14 cellular contexts compared by ENCODE assay signal in genomic region chr2:18788590-18788989, GRCh38.
A peak's percentile ranks its signal among the peaks of the same experiment; 100 is the strongest.
DNase-seq lines count a peak whose midpoint lies in the region; ATAC-seq and TF ChIP-seq lines count a peak whose summit lies in the region.
"Had no signal": no experiment of that assay in that cellular context is flagged by ENCODE, and none has a peak within 500 bp of the region (broad histone marks: within the 10 kb centered on the region; RNA-seq: fewer than 3 reads in every experiment).

No MANE protein-coding gene starts in this region.

- POLR2A ChIA-PET in CD4-positive, alpha-beta T cell (lab: Charles Lee): no interaction called here

- no peaks in the 10 kb centered on the region for H3K36me3 ChIP-seq in right atrium auricular region
- no peaks in the 10 kb centered on the region for H3K36me3 ChIP-seq in thyroid gland

- H3K27me3 ChIP-seq in right atrium auricular region (no peaks in the 10 kb centered on the region), thyroid gland (no peaks in the 10 kb centered on the region)
- H3K27me3 ChIP-seq in CD4-positive, alpha-beta T cell (ENCODE audit: control insufficient read depth, insufficient read depth, low read length): no peaks in the 10 kb centered on the region

- no peaks in the 10 kb centered on the region for H3K27me3 Mint-ChIP-seq in CD4-positive, alpha-beta T cell

- no peak overlapping the region for H3K4me3 Mint-ChIP-seq in CD4-positive, alpha-beta T cell
- H3K4me3 Mint-ChIP-seq: activated naive CD4-positive, alpha-beta T cell treated with anti-CD3 and anti-CD28 coated beads for 36 hours had no signal

- TF ChIP-seq POLR2A in thyroid gland (IDR thresholded peaks at IDR 0.05): no peak

- CTCF ChIA-PET in CD4-positive, alpha-beta T cell (lab: Charles Lee): no interaction called here

- no peak overlapping the region for H3K27ac Mint-ChIP-seq in CD4-positive, alpha-beta T cell
- H3K27ac Mint-ChIP-seq: activated naive CD4-positive, alpha-beta T cell treated with anti-CD3 and anti-CD28 coated beads for 36 hours had no signal

- no peaks in the 10 kb centered on the region for H3K4me1 Mint-ChIP-seq in CD4-positive, alpha-beta T cell (ENCODE audit: low read depth)

- H3K4me1 ChIP-seq in right atrium auricular region: peaks cover 0 to 6% of the 10 kb centered on the region in 2 donors
- peaks cover 0 to 8% of the 10 kb centered on the region in 2 donors for H3K4me1 ChIP-seq in thyroid gland

- ATAC-seq in Right ventricle myocardium inferior: peak; percentile 28
- ATAC-seq in CD4-positive, alpha-beta T cell (ENCODE audit: poor library complexity): no peak

- TF ChIP-seq CTCF in right atrium auricular region (IDR thresholded peaks at IDR 0.05) (no peak), astrocyte of the spinal cord (IDR thresholded peaks at IDR 0.05; ENCODE audit: low read depth, low read length) (no peak), thyroid gland (IDR thresholded peaks at IDR 0.05) (no peak)
- TF ChIP-seq CTCF in CD4-positive, alpha-beta T cell (IDR thresholded peaks at IDR 0.05): no peak

- no peak overlapping the region for H3K27ac ChIP-seq in right atrium auricular region
- no peak overlapping the region for H3K27ac ChIP-seq in thyroid gland
- H3K27ac ChIP-seq in CD4-positive, alpha-beta T cell (ENCODE audit: low read depth, low read length): no peak overlapping the region
- H3K27ac ChIP-seq: coronary artery had no signal

- DNase-seq in Right ventricle myocardium inferior (ENCODE audit: missing footprints) (no peak), right atrium auricular region (ENCODE audit: low spot score) (no peak), astrocyte of the spinal cord (ENCODE audit: low read depth, low spot score) (peak; percentile 53), iris pigment epithelial cell (ENCODE audit: low read depth) (peak; percentile 20), thyroid gland (peak; percentile 46 to 49), cerebellar nuclear complex (lab: John Stamatoyannopoulos, UW) (no peak)
- no peak for DNase-seq in stimulated activated CD4-positive, alpha-beta T cell treated with anti-CD3 and anti-CD28 coated beads, Interleukin-4, amount 100 ng/mL, for 4 hours
- no peak for DNase-seq in CD4-positive, alpha-beta T cell
- DNase-seq: activated naive CD4-positive, alpha-beta T cell treated with anti-CD3 and anti-CD28 coated beads for 36 hours; foreskin fibroblast; NCI-H1092; NCI-H526 treated with DMSO at 0.1 percent for 48 hours; stimulated activated CD8-positive, alpha-beta memory T cell treated with anti-CD3 and anti-CD28 coated beads, Interleukin-4, amount 100 ng/mL, for 48 hours had no signal

- H3K9me3 Mint-ChIP-seq in CD4-positive, alpha-beta T cell: no peaks in the 10 kb centered on the region
- H3K9me3 Mint-ChIP-seq: activated naive CD4-positive, alpha-beta T cell treated with anti-CD3 and anti-CD28 coated beads for 36 hours had no signal

- H3K36me3 Mint-ChIP-seq in CD4-positive, alpha-beta T cell (ENCODE audit: low read depth): peaks cover 7% of the 10 kb centered on the region

- 55 to 67% methylated on average over 5 of the region's 5 CpGs for WGBS in thyroid gland, 2 donors

- peaks cover 0 to 5% of the 10 kb centered on the region in 2 donors for H3K9me3 ChIP-seq in right atrium auricular region
- no peaks in the 10 kb centered on the region for H3K9me3 ChIP-seq in thyroid gland
- no peaks in the 10 kb centered on the region for H3K9me3 ChIP-seq in CD4-positive, alpha-beta T cell (ENCODE audit: control insufficient read depth, low read length)

- in situ Hi-C loops in astrocyte of the spinal cord (cut with HindIII; ENCODE audit: low sequenced_read_pairs): no loop called here

- H3K4me3 ChIP-seq in right atrium auricular region (no peak overlapping the region), astrocyte of the spinal cord (ENCODE audit: low read depth, low read length) (no peak overlapping the region), thyroid gland (replicated peaks in 1 of 3) (no peak overlapping the region)
- H3K4me3 ChIP-seq: coronary artery had no signal

- intact Hi-C loops in Right ventricle myocardium inferior (cut with DNase I) (no loop called here), thyroid gland (cut with DNase I) (no loop called here)
- intact Hi-C loops in CD4-positive, alpha-beta T cell (cut with DNase I, micrococcal nuclease): no loop called here

Comparison
In these comparisons a context has a peak if more than half of its experiments do, and no peak if none do; other contexts are left out.
1. DNase-seq: peak in astrocyte of the spinal cord (single experiment), iris pigment epithelial cell (single experiment) and thyroid gland (2 of 2); none in Right ventricle myocardium inferior (single experiment), right atrium auricular region (single experiment), stimulated activated CD4-positive, alpha-beta T cell treated with anti-CD3 and anti-CD28 coated beads, Interleukin-4, amount 100 ng/mL, for 4 hours (0 of 2), CD4-positive, alpha-beta T cell (0 of 10) and cerebellar nuclear complex (0 of 2).